In the genomic region with DNA sequence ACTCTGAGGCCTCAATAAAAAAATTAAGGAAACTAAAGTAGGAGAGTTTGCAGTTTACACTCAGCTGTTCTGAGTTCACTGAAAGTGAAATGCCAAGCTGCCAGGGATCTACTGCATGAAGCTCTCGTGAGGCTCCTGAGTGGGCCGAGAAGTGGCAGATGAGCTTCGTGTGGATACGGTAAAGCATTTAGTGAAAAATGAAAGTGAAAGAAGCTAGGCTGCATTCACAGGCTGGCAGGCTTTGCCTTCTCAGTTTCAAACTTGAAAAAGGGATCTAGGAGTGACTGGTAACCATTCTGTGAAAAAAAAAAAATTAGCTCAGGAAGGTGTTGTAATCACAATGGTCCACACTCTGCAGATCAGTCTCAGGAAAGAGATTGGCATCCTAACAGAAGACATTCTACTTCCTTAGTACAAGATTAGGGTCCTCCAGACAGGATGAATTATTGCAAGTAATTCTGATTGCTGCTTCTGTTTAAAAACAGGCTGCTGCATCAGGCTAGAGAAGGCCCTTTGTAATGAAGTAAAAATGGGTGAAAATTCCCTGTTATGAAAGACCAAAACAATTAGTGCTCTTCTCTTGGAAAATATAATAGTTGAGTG, we compare ENCODE assay signal across 8 cellular contexts.
DNase-seq lines count a peak whose midpoint lies in the region; ATAC-seq and TF ChIP-seq lines count a peak whose summit lies in the region.

No MANE protein-coding gene starts in this region.

- no peaks in the 10 kb centered on the region for H3F3A ChIP-seq in OCI-LY1 (ENCODE audit: insufficient read depth, low read length)

- peak overlapping the region; percentile 79 for H2AFZ ChIP-seq in OCI-LY1 (ENCODE audit: low read length)

- no peak overlapping the region for H3K4me3 ChIP-seq in AG09309 (ENCODE audit: control insufficient read depth, low read depth, low read length)
- peak overlapping the region; percentile 42 for H3K4me3 ChIP-seq in OCI-LY1 (ENCODE audit: low read depth, low read length, poor library complexity, severe bottlenecking)
- peak overlapping the region; percentile 16 for H3K4me3 ChIP-seq in retinal pigment epithelial cell (ENCODE audit: low read length)
- no peak overlapping the region for H3K4me3 ChIP-seq in HAP-1

- no peaks in the 10 kb centered on the region for H3K36me3 Mint-ChIP-seq in activated T-helper 1 cell treated with anti-CD3 and anti-CD28 coated beads, Interleukin-12 subunit alpha, Interleukin-12 subunit beta, Interleukin-2, Interleukin-4 antibody, amounts not matched to agents 30 ng/mL and 10 ng/mL and 1 ng/mL, durations not matched to agents 14 hours and 24 hours and 36 hours (ENCODE audit: low read depth)

- H3K27me3 Mint-ChIP-seq in activated T-helper 1 cell treated with anti-CD3 and anti-CD28 coated beads, Interleukin-12 subunit alpha, Interleukin-12 subunit beta, Interleukin-2, Interleukin-4 antibody, amounts not matched to agents 30 ng/mL and 10 ng/mL and 1 ng/mL, durations not matched to agents 14 hours and 24 hours and 36 hours (ENCODE audit: insufficient read depth): no peaks in the 10 kb centered on the region

- in situ Hi-C loops in HAP-1 (cut with MboI; ENCODE audit: low sequenced_read_pairs): no loop called here

- H3K9ac ChIP-seq in OCI-LY1 (ENCODE audit: low read length): peak overlapping the region; percentile 47

- peak overlapping the region; percentile 55 for H3K4me3 Mint-ChIP-seq in activated T-helper 1 cell treated with anti-CD3 and anti-CD28 coated beads, Interleukin-12 subunit alpha, Interleukin-12 subunit beta, Interleukin-2, Interleukin-4 antibody, amounts not matched to agents 30 ng/mL and 10 ng/mL and 1 ng/mL, durations not matched to agents 14 hours and 24 hours and 36 hours

- H4K20me1 ChIP-seq in OCI-LY1 (ENCODE audit: insufficient read depth, low read length): no peaks in the 10 kb centered on the region

- peaks cover 4% of the 10 kb centered on the region for H3K9me3 Mint-ChIP-seq in activated T-helper 1 cell treated with anti-CD3 and anti-CD28 coated beads, Interleukin-12 subunit alpha, Interleukin-12 subunit beta, Interleukin-2, Interleukin-4 antibody, amounts not matched to agents 30 ng/mL and 10 ng/mL and 1 ng/mL, durations not matched to agents 14 hours and 24 hours and 36 hours

- intact Hi-C loops in activated T-helper 1 cell treated with anti-CD3 and anti-CD28 coated beads, Interleukin-12 subunit alpha, Interleukin-12 subunit beta, Interleukin-2, Interleukin-4 antibody, amounts not matched to agents 30 ng/mL and 10 ng/mL and 1 ng/mL, durations not matched to agents 14 hours and 24 hours and 36 hours (cut with micrococcal nuclease): loop anchor here (1.0 to 2.0 kb wide), 2 partner anchors 165 to 353 kb away; no protein-coding TSS in a partner anchor

- no peaks in the 10 kb centered on the region for H3K79me2 ChIP-seq in OCI-LY1 (ENCODE audit: insufficient read depth, low read length)

- H3K9me3 ChIP-seq in OCI-LY1 (ENCODE audit: low read length): no peaks in the 10 kb centered on the region
- no peaks in the 10 kb centered on the region for H3K9me3 ChIP-seq in HAP-1

- H3K27ac ChIP-seq in OCI-LY1 (ENCODE audit: low read depth, low read length, poor library complexity, severe bottlenecking) (no peak overlapping the region), foreskin keratinocyte (no peak overlapping the region)

- H3K4me2 ChIP-seq in OCI-LY1 (ENCODE audit: low read length): peak overlapping the region; percentile 74

- peaks cover 17% of the 10 kb centered on the region for H3K4me1 ChIP-seq in OCI-LY1 (ENCODE audit: insufficient read depth, low read length, severe bottlenecking)
- H3K4me1 ChIP-seq in foreskin keratinocyte: peaks cover 8% of the 10 kb centered on the region
- no peaks in the 10 kb centered on the region for H3K4me1 ChIP-seq in HAP-1

- TF ChIP-seq CTCF in AG09309 (IDR thresholded peaks at IDR 0.05; ENCODE audit: control insufficient read depth, insufficient read depth, low read depth, low read length, missing control alignments): no peak
- no peak for TF ChIP-seq CTCF in OCI-LY1 (IDR thresholded peaks at IDR 0.05; ENCODE audit: low read length)
- no peak for TF ChIP-seq CTCF in foreskin keratinocyte (conservative IDR thresholded peaks at IDR 0.05)
- no peak for TF ChIP-seq CTCF in retinal pigment epithelial cell (conservative IDR thresholded peaks at IDR 0.05; ENCODE audit: low read depth, low read length)

- peak overlapping the region; percentile 62 for H3K27ac Mint-ChIP-seq in activated T-helper 1 cell treated with anti-CD3 and anti-CD28 coated beads, Interleukin-12 subunit alpha, Interleukin-12 subunit beta, Interleukin-2, Interleukin-4 antibody, amounts not matched to agents 30 ng/mL and 10 ng/mL and 1 ng/mL, durations not matched to agents 14 hours and 24 hours and 36 hours

- DNase-seq in AG09309 (ENCODE audit: low read depth) (peak; percentile 18), foreskin keratinocyte (peak; percentile 5 to 26), retinal pigment epithelial cell (ENCODE audit: low read depth) (no peak), HAP-1 (ENCODE audit: low spot score in 2 of 2) (no peak)
- DNase-seq in activated T-helper 1 cell treated with anti-CD3 and anti-CD28 coated beads, Interleukin-12 subunit alpha, Interleukin-12 subunit beta, Interleukin-2, Interleukin-4 antibody, amounts not matched to agents 30 ng/mL and 10 ng/mL and 1 ng/mL, durations not matched to agents 14 hours and 24 hours and 36 hours (ENCODE audit: low spot score): peak; percentile 28

- ATAC-seq in GM18909 (IDR thresholded peaks at IDR 0.05; ENCODE audit: poor library complexity, unreplicated experiment): peak; percentile 99
- ATAC-seq in HG03108 (IDR thresholded peaks at IDR 0.05; ENCODE audit: unreplicated experiment): peak; percentile 99
- ATAC-seq in foreskin keratinocyte: peak; percentile 78

- H3K27me3 ChIP-seq in OCI-LY1 (ENCODE audit: insufficient read depth, low read length) (no peaks in the 10 kb centered on the region), foreskin keratinocyte (no peaks in the 10 kb centered on the region), HAP-1 (ENCODE audit: low read depth) (no peaks in the 10 kb centered on the region)

- H3K9me2 ChIP-seq in OCI-LY1 (ENCODE audit: low read depth, low read length): no peaks in the 10 kb centered on the region

- H3K36me3 ChIP-seq in OCI-LY1 (ENCODE audit: insufficient read depth, low read length): no peaks in the 10 kb centered on the region
- no peaks in the 10 kb centered on the region for H3K36me3 ChIP-seq in HAP-1 (replicated peaks)

- peaks cover 8% of the 10 kb centered on the region for H3K4me1 Mint-ChIP-seq in activated T-helper 1 cell treated with anti-CD3 and anti-CD28 coated beads, Interleukin-12 subunit alpha, Interleukin-12 subunit beta, Interleukin-2, Interleukin-4 antibody, amounts not matched to agents 30 ng/mL and 10 ng/mL and 1 ng/mL, durations not matched to agents 14 hours and 24 hours and 36 hours (ENCODE audit: low read depth)

Comparison
In these comparisons a context has a peak if more than half of its experiments do, and no peak if none do; other contexts are left out.
1. DNase-seq: peak in AG09309 (single experiment), activated T-helper 1 cell treated with anti-CD3 and anti-CD28 coated beads, Interleukin-12 subunit alpha, Interleukin-12 subunit beta, Interleukin-2, Interleukin-4 antibody, amounts not matched to agents 30 ng/mL and 10 ng/mL and 1 ng/mL, durations not matched to agents 14 hours and 24 hours and 36 hours (single experiment) and foreskin keratinocyte (2 of 2); none in retinal pigment epithelial cell (single experiment) and HAP-1 (0 of 2).
2. H3K4me3 ChIP-seq: peak in OCI-LY1 (single experiment) and retinal pigment epithelial cell (single experiment); none in AG09309 (single experiment) and HAP-1 (single experiment).
3. Peak in every context shown above with its lines, with median percentiles within 50 percentile points of each other: ATAC-seq.